In genomic region chr3:194930439-194931204, GRCh38 we compare ENCODE assay signal across 10 cellular contexts.
DNase-seq lines count a peak whose midpoint lies in the region; TF ChIP-seq lines count a peak whose summit lies in the region.
"Had no signal": no experiment of that assay in that cellular context is flagged by ENCODE, and none has a peak within 500 bp of the region (broad histone marks: within the 10 kb centered on the region; RNA-seq: fewer than 3 reads in every experiment).

No MANE protein-coding gene starts in this region.

- no peak overlapping the region for H4K91ac ChIP-seq in neuronal stem cell (ENCODE audit: low read depth, low read length, poor library complexity)

- peaks cover 0 to 3% of the 10 kb centered on the region in 2 donors for H3K36me3 Mint-ChIP-seq in CD14-positive monocyte

- no peak overlapping the region for H3K9ac ChIP-seq in neuronal stem cell (ENCODE audit: low read depth, low read length, poor library complexity)

- H3K27me3 ChIP-seq in neuronal stem cell (ENCODE audit: control insufficient read depth in 3 of 3, insufficient read depth in 3 of 3, low read depth in 1 of 3, low read length in 3 of 3) (peaks cover 0 to 4% (median 0%) of the 10 kb centered on the region in 3 experiments), sigmoid colon (no peaks in the 10 kb centered on the region), transverse colon (no peaks in the 10 kb centered on the region)

- H3K4me1 ChIP-seq in neuronal stem cell (ENCODE audit: control insufficient read depth in 2 of 2, insufficient read depth in 1 of 2, low read depth in 1 of 2, low read length in 2 of 2) (peaks cover 1 to 3% of the 10 kb centered on the region in 2 donors), sigmoid colon (peaks cover 0 to 13% (median 5%) of the 10 kb centered on the region in 4 donors), transverse colon (peaks cover 0 to 8% (median 0%) of the 10 kb centered on the region in 4 donors)

- no peak overlapping the region for H3K4me2 ChIP-seq in neuronal stem cell (ENCODE audit: insufficient read depth, low read length, poor library complexity, severe bottlenecking)

- H3K4me3 Mint-ChIP-seq in CD14-positive monocyte = no peak overlapping the region

- H3K27me3 Mint-ChIP-seq in CD14-positive monocyte (ENCODE audit: low read depth in 3 of 3) = peaks cover 0 to 5% (median 0%) of the 10 kb centered on the region in 3 donors

- WGBS in neuronal stem cell (ENCODE audit: extremely low coverage in 2 of 2, insufficient read length in 2 of 2, insufficient replicate concordance in 1 of 2), 2 donors = no CpG with 5 or more reads among the region's 9 CpGs
- 78 to 82% methylated on average over 9 of the region's 9 CpGs for WGBS in sigmoid colon, 2 donors
- WGBS in transverse colon (ENCODE audit: low coverage in 1 of 2), 2 donors = 69 to 72% methylated on average over 5 to 9 of the region's 9 CpGs

- no peak overlapping the region for H2BK120ac ChIP-seq in neuronal stem cell (ENCODE audit: low read depth, low read length)

- H3K9me3 Mint-ChIP-seq in CD14-positive monocyte = peaks cover 0 to 4% (median 3%) of the 10 kb centered on the region in 7 donors

- H3K23ac ChIP-seq in neuronal stem cell (ENCODE audit: low read depth, low read length, poor library complexity) = no peak overlapping the region

- H4K8ac ChIP-seq in neuronal stem cell (ENCODE audit: low read depth, low read length) = no peak overlapping the region

- no peak overlapping the region for H2BK15ac ChIP-seq in neuronal stem cell (ENCODE audit: low read length)

- intact Hi-C loops in CD14-positive monocyte (cut with micrococcal nuclease) (loop anchor here (5.0 to 10.0 kb wide), 2 partner anchors 46 to 58 kb away; no protein-coding TSS in a partner anchor), sigmoid colon (cut with DNase I) (no loop called here), transverse colon (cut with DNase I; ENCODE audit: low total_unique reads) (no loop called here)

- no peaks in the 10 kb centered on the region for H3K36me3 ChIP-seq in neuronal stem cell (replicated peaks in 1 of 2; ENCODE audit: control insufficient read depth in 2 of 2, insufficient read depth in 2 of 2, low read length in 2 of 2)
- no peaks in the 10 kb centered on the region for H3K36me3 ChIP-seq in sigmoid colon
- H3K36me3 ChIP-seq in transverse colon = no peaks in the 10 kb centered on the region

- no peak overlapping the region for H3K4ac ChIP-seq in neuronal stem cell (ENCODE audit: low read length)

- H2AFZ ChIP-seq in neuronal stem cell (ENCODE audit: low read length) = no peak overlapping the region

- H2BK5ac ChIP-seq in neuronal stem cell (ENCODE audit: low read length) = no peak overlapping the region

- TF ChIP-seq EP300 in sigmoid colon (IDR thresholded peaks at IDR 0.05) (peak in 1 of 4 donors; percentile 36), transverse colon (IDR thresholded peaks at IDR 0.05; ENCODE audit: low read depth) (no peak)

- TF ChIP-seq POLR2A in sigmoid colon (IDR thresholded peaks at IDR 0.05) (no peak), transverse colon (IDR thresholded peaks at IDR 0.05) (no peak)

- peaks cover 71% of the 10 kb centered on the region for H3K4me1 Mint-ChIP-seq in CD14-positive monocyte

- no peak overlapping the region for H3K27ac ChIP-seq in neuronal stem cell (replicated peaks; ENCODE audit: low read length)
- H3K27ac ChIP-seq in sigmoid colon = peak overlapping the region in 2 of 4 donors; percentile 36 to 63
- H3K27ac ChIP-seq in transverse colon = peak overlapping the region in 2 of 4 donors; percentile 1 to 14

- H3K18ac ChIP-seq in neuronal stem cell (ENCODE audit: low read length) = peak overlapping the region; percentile 45

- DNase-seq in CD14-positive monocyte (ENCODE audit: low spot score) (peak; percentile 58), SIG-M5 treated with dmso at 0.1 percent for 504 hours (lab: John Stamatoyannopoulos, UW; ENCODE audit: unreplicated experiment) (peak; percentile 76), fibroblast of peridontal ligament (ENCODE audit: extremely low read depth) (peak; percentile 5), neuronal stem cell (ENCODE audit: low spot score) (no peak), sigmoid colon (no peak), superior temporal gyrus (ENCODE audit: extremely low spot score) (no peak), transverse colon (no peak)
- no peak for DNase-seq in activated CD4-positive, CD25-positive, alpha-beta regulatory T cell treated with anti-CD3 and anti-CD28 coated beads, Interleukin-2, amount 50 U/mL, for 72 hours
- DNase-seq: DND-41, NCI-H1105 treated with DMSO at 0.1 percent for 48 hours had no signal

- no peak overlapping the region for H3K4me3 ChIP-seq in neuronal stem cell (ENCODE audit: low read length in 2 of 2)
- no peak overlapping the region for H3K4me3 ChIP-seq in sigmoid colon
- H3K4me3 ChIP-seq in transverse colon = no peak overlapping the region

- TF ChIP-seq CTCF in CD14-positive monocyte (IDR thresholded peaks at IDR 0.05) (no peak), sigmoid colon (IDR thresholded peaks at IDR 0.05) (no peak), transverse colon (IDR thresholded peaks at IDR 0.05) (no peak)

- no peaks in the 10 kb centered on the region for H3K79me1 ChIP-seq in neuronal stem cell (ENCODE audit: low read depth, low read length)

- in situ Hi-C loops in transverse colon (cut with MboI; ENCODE audit: low pct_ligation_motif_present in 1 of 4, low pct_unique_long_range_greater_than_20kb in 1 of 4, low sequenced_read_pairs in 3 of 4) = no loop called here

- H3K27ac Mint-ChIP-seq in CD14-positive monocyte = peak overlapping the region; percentile 59 to 94 (median 88)

- H3K9me3 ChIP-seq in neuronal stem cell (replicated peaks in 1 of 2; ENCODE audit: control insufficient read depth in 2 of 2, insufficient read depth in 1 of 2, low read depth in 1 of 2, low read length in 2 of 2) (peaks cover 0 to 5% of the 10 kb centered on the region in 2 donors), sigmoid colon (peaks cover 0 to 7% (median 0%) of the 10 kb centered on the region in 4 donors), transverse colon (no peaks in the 10 kb centered on the region)

- H2BK12ac ChIP-seq in neuronal stem cell (ENCODE audit: low read length) = no peak overlapping the region

- no peak overlapping the region for H3K14ac ChIP-seq in neuronal stem cell (ENCODE audit: low read length)

- H2AK5ac ChIP-seq in neuronal stem cell (ENCODE audit: low read depth, low read length) = no peak overlapping the region

Comparison
In these comparisons a context has a peak if more than half of its experiments do, and no peak if none do; other contexts are left out.
1. DNase-seq: peak in CD14-positive monocyte (single experiment), SIG-M5 treated with dmso at 0.1 percent for 504 hours (single experiment) and fibroblast of peridontal ligament (single experiment); none in neuronal stem cell (single experiment), activated CD4-positive, CD25-positive, alpha-beta regulatory T cell treated with anti-CD3 and anti-CD28 coated beads, Interleukin-2, amount 50 U/mL, for 72 hours (single experiment), sigmoid colon (single experiment), superior temporal gyrus (single experiment) and transverse colon (single experiment).
2. intact Hi-C loops: an anchor here in CD14-positive monocyte (5.0 to 10.0 kb wide); none called in sigmoid colon and transverse colon.